1 cellular context compared by ENCODE assay signal in the genomic region with DNA sequence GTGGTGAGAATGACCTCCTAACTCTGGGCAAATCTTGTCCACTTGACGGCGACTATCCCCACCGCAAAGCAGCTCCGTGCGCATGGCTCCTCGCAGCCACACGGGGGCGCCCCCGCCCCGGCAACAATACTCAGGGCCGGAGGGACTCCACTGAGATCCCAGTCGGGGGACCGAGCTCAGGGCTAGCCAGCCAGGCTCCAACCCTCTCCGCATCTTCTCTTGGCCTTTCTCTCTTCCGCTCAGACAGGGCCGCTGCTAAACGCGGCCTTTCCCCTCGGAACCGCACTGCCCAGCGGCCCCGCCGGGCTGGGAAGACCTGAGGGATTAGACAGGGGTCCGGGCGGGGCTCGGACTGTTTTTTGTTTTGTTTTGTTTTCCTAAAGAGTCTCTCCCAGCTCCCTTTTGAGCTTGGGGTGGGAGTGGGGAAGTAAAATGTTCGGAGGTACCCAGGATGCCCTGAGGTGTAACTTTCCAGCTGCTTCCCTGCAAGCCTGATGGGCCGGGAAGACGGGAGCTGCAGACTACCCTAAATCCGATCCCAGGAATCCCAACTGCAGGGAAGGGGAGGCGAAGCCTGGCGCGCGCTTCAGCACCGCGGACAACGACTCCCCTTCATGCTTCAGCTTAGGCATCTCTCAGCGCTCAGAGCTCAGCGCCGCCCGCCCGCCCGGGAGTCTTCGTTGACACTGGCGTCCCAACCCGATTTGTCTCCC.
TF ChIP-seq lines count a peak whose summit lies in the region.

No MANE protein-coding gene starts in this region.

TF ChIP-seq in GM12878, 131 proteins besides CTCF, POLR2A, EP300 and RAD21 (continued from another document and continues in another):
- TF ChIP-seq, protein P1, sequence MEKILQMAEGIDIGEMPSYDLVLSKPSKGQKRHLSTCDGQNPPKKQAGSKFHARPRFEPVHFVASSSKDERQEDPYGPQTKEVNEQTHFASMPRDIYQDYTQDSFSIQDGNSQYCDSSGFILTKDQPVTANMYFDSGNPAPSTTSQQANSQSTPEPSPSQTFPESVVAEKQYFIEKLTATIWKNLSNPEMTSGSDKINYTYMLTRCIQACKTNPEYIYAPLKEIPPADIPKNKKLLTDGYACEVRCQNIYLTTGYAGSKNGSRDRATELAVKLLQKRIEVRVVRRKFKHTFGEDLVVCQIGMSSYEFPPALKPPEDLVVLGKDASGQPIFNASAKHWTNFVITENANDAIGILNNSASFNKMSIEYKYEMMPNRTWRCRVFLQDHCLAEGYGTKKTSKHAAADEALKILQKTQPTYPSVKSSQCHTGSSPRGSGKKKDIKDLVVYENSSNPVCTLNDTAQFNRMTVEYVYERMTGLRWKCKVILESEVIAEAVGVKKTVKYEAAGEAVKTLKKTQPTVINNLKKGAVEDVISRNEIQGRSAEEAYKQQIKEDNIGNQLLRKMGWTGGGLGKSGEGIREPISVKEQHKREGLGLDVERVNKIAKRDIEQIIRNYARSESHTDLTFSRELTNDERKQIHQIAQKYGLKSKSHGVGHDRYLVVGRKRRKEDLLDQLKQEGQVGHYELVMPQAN (conservative IDR thresholded peaks at IDR 0.05): peak; percentile 60; the same call in 1 of the 2 replicates
- no peak for TF ChIP-seq NFIC (IDR thresholded peaks at IDR 0.05; ENCODE audit: low read depth, low read length)
- no peak for TF ChIP-seq PAX8 (IDR thresholded peaks at IDR 0.05)
- TF ChIP-seq IKZF1 (conservative IDR thresholded peaks at IDR 0.05): peak; percentile 71
- TF ChIP-seq BCL11A (IDR thresholded peaks at IDR 0.05; ENCODE audit: low read depth, low read length): no peak
- 0 out of 2 replicates have a peak, but pooled peaks have one; percentile 67 for TF ChIP-seq RCOR1 (conservative IDR thresholded peaks at IDR 0.05; ENCODE audit: low read depth, low read length)
- TF ChIP-seq, protein P2, sequence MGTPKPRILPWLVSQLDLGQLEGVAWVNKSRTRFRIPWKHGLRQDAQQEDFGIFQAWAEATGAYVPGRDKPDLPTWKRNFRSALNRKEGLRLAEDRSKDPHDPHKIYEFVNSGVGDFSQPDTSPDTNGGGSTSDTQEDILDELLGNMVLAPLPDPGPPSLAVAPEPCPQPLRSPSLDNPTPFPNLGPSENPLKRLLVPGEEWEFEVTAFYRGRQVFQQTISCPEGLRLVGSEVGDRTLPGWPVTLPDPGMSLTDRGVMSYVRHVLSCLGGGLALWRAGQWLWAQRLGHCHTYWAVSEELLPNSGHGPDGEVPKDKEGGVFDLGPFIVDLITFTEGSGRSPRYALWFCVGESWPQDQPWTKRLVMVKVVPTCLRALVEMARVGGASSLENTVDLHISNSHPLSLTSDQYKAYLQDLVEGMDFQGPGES (IDR thresholded peaks at IDR 0.05): no peak
- TF ChIP-seq, protein P3, sequence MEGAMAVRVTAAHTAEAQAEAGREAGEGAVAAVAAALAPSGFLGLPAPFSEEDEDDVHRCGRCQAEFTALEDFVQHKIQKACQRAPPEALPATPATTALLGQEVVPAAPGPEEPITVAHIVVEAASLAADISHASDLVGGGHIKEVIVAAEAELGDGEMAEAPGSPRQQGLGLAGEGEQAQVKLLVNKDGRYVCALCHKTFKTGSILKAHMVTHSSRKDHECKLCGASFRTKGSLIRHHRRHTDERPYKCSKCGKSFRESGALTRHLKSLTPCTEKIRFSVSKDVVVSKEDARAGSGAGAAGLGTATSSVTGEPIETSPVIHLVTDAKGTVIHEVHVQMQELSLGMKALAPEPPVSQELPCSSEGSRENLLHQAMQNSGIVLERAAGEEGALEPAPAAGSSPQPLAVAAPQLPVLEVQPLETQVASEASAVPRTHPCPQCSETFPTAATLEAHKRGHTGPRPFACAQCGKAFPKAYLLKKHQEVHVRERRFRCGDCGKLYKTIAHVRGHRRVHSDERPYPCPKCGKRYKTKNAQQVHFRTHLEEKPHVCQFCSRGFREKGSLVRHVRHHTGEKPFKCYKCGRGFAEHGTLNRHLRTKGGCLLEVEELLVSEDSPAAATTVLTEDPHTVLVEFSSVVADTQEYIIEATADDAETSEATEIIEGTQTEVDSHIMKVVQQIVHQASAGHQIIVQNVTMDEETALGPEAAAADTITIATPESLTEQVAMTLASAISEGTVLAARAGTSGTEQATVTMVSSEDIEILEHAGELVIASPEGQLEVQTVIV (IDR thresholded peaks at IDR 0.05; ENCODE audit: borderline replicate concordance, partially characterized antibody): no peak
- no peak for TF ChIP-seq JUNB (IDR thresholded peaks at IDR 0.05)
- TF ChIP-seq, protein P4, sequence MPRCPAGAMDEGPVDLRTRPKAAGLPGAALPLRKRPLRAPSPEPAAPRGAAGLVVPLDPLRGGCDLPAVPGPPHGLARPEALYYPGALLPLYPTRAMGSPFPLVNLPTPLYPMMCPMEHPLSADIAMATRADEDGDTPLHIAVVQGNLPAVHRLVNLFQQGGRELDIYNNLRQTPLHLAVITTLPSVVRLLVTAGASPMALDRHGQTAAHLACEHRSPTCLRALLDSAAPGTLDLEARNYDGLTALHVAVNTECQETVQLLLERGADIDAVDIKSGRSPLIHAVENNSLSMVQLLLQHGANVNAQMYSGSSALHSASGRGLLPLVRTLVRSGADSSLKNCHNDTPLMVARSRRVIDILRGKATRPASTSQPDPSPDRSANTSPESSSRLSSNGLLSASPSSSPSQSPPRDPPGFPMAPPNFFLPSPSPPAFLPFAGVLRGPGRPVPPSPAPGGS (IDR thresholded peaks at IDR 0.05; ENCODE audit: borderline replicate concordance, insufficient read depth, low read depth, low read length, poor library complexity, severe bottlenecking): no peak
- no peak for TF ChIP-seq ZSCAN29 (IDR thresholded peaks at IDR 0.05)
- no peak for TF ChIP-seq CREM (IDR thresholded peaks at IDR 0.05; ENCODE audit: low read depth)
- TF ChIP-seq SMAD5 (IDR thresholded peaks at IDR 0.05; ENCODE audit: low read depth): no peak
- TF ChIP-seq SREBF2 (IDR thresholded peaks at IDR 0.05; ENCODE audit: low read length): no peak
- no peak for TF ChIP-seq CREB1 (IDR thresholded peaks at IDR 0.05; ENCODE audit: low read depth)
- TF ChIP-seq ZZZ3 (IDR thresholded peaks at IDR 0.05; ENCODE audit: control insufficient read depth, insufficient read length, low read depth): no peak
- 0 out of 2 replicates have a peak, but pooled peaks have one; percentile 15 for TF ChIP-seq MEF2A (IDR thresholded peaks at IDR 0.05; ENCODE audit: insufficient read depth, low read depth, low read length)
- peak; percentile 28; the same call in 1 of the 2 replicates for TF ChIP-seq CBFB (IDR thresholded peaks at IDR 0.05; ENCODE audit: low read depth)
- TF ChIP-seq SRF (IDR thresholded peaks at IDR 0.05; ENCODE audit: low read depth in 2 of 2, low read length in 2 of 2): no peak
- no peak for TF ChIP-seq SP1 (IDR thresholded peaks at IDR 0.05; ENCODE audit: low read depth, low read length)
- TF ChIP-seq, protein P5, sequence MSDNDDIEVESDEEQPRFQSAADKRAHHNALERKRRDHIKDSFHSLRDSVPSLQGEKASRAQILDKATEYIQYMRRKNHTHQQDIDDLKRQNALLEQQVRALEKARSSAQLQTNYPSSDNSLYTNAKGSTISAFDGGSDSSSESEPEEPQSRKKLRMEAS (IDR thresholded peaks at IDR 0.05; ENCODE audit: low read depth, low read length): no peak
- TF ChIP-seq ETV6 (conservative IDR thresholded peaks at IDR 0.05 in 1 of 2, IDR thresholded peaks at IDR 0.05 in 1 of 2; ENCODE audit: borderline replicate concordance in 1 of 2, low read depth in 1 of 2): no peak
- TF ChIP-seq, protein P6, sequence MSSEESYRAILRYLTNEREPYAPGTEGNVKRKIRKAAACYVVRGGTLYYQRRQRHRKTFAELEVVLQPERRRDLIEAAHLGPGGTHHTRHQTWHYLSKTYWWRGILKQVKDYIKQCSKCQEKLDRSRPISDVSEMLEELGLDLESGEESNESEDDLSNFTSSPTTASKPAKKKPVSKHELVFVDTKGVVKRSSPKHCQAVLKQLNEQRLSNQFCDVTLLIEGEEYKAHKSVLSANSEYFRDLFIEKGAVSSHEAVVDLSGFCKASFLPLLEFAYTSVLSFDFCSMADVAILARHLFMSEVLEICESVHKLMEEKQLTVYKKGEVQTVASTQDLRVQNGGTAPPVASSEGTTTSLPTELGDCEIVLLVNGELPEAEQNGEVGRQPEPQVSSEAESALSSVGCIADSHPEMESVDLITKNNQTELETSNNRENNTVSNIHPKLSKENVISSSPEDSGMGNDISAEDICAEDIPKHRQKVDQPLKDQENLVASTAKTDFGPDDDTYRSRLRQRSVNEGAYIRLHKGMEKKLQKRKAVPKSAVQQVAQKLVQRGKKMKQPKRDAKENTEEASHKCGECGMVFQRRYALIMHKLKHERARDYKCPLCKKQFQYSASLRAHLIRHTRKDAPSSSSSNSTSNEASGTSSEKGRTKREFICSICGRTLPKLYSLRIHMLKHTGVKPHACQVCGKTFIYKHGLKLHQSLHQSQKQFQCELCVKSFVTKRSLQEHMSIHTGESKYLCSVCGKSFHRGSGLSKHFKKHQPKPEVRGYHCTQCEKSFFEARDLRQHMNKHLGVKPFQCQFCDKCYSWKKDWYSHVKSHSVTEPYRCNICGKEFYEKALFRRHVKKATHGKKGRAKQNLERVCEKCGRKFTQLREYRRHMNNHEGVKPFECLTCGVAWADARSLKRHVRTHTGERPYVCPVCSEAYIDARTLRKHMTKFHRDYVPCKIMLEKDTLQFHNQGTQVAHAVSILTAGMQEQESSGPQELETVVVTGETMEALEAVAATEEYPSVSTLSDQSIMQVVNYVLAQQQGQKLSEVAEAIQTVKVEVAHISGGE (CRISPR knock-in tag; IDR thresholded peaks at IDR 0.05): no peak
- TF ChIP-seq LARP7 (IDR thresholded peaks at IDR 0.05): no peak
- TF ChIP-seq MTA2 (IDR thresholded peaks at IDR 0.05; ENCODE audit: low read depth): no peak
- no peak for TF ChIP-seq PML (IDR thresholded peaks at IDR 0.05; ENCODE audit: low read length)
- no peak for TF ChIP-seq BRCA1 (IDR thresholded peaks at IDR 0.05; ENCODE audit: low read depth, low read length)
- TF ChIP-seq CEBPB (IDR thresholded peaks at IDR 0.05; ENCODE audit: borderline replicate concordance in 1 of 2, low read depth in 2 of 2, low read length in 2 of 2): no peak
- no peak for TF ChIP-seq NRF1 (conservative IDR thresholded peaks at IDR 0.05; ENCODE audit: low read depth, low read length)
- TF ChIP-seq, protein P7, sequence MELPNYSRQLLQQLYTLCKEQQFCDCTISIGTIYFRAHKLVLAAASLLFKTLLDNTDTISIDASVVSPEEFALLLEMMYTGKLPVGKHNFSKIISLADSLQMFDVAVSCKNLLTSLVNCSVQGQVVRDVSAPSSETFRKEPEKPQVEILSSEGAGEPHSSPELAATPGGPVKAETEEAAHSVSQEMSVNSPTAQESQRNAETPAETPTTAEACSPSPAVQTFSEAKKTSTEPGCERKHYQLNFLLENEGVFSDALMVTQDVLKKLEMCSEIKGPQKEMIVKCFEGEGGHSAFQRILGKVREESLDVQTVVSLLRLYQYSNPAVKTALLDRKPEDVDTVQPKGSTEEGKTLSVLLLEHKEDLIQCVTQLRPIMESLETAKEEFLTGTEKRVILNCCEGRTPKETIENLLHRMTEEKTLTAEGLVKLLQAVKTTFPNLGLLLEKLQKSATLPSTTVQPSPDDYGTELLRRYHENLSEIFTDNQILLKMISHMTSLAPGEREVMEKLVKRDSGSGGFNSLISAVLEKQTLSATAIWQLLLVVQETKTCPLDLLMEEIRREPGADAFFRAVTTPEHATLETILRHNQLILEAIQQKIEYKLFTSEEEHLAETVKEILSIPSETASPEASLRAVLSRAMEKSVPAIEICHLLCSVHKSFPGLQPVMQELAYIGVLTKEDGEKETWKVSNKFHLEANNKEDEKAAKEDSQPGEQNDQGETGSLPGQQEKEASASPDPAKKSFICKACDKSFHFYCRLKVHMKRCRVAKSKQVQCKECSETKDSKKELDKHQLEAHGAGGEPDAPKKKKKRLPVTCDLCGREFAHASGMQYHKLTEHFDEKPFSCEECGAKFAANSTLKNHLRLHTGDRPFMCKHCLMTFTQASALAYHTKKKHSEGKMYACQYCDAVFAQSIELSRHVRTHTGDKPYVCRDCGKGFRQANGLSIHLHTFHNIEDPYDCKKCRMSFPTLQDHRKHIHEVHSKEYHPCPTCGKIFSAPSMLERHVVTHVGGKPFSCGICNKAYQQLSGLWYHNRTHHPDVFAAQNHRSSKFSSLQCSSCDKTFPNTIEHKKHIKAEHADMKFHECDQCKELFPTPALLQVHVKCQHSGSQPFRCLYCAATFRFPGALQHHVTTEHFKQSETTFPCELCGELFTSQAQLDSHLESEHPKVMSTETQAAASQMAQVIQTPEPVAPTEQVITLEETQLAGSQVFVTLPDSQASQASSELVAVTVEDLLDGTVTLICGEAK (IDR thresholded peaks at IDR 0.05; ENCODE audit: borderline replicate concordance): no peak
- no peak for TF ChIP-seq TAF1 (IDR thresholded peaks at IDR 0.05; ENCODE audit: borderline replicate concordance, low read depth, low read length)
- no peak for TF ChIP-seq KDM1A (IDR thresholded peaks at IDR 0.05; ENCODE audit: borderline replicate concordance)
- TF ChIP-seq STAT1 (conservative IDR thresholded peaks at IDR 0.05): no peak
- TF ChIP-seq, protein P8, sequence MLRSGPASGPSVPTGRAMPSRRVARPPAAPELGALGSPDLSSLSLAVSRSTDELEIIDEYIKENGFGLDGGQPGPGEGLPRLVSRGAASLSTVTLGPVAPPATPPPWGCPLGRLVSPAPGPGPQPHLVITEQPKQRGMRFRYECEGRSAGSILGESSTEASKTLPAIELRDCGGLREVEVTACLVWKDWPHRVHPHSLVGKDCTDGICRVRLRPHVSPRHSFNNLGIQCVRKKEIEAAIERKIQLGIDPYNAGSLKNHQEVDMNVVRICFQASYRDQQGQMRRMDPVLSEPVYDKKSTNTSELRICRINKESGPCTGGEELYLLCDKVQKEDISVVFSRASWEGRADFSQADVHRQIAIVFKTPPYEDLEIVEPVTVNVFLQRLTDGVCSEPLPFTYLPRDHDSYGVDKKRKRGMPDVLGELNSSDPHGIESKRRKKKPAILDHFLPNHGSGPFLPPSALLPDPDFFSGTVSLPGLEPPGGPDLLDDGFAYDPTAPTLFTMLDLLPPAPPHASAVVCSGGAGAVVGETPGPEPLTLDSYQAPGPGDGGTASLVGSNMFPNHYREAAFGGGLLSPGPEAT (IDR thresholded peaks at IDR 0.05; ENCODE audit: low read depth): peak; percentile 41; the same call in 1 of the 2 replicates
- TF ChIP-seq BACH1 (IDR thresholded peaks at IDR 0.05; ENCODE audit: borderline replicate concordance): no peak
- TF ChIP-seq POU2F2 (IDR thresholded peaks at IDR 0.05; ENCODE audit: borderline replicate concordance, low read depth, low read length): peak; percentile 53; the same call in 1 of the 3 replicates
- TF ChIP-seq SPI1 (IDR thresholded peaks at IDR 0.05; ENCODE audit: borderline replicate concordance, insufficient read depth, low read depth, low read length): no peak
- peak; percentile 66 for TF ChIP-seq EED (IDR thresholded peaks at IDR 0.05; ENCODE audit: low read depth)
- peak; percentile 77 for TF ChIP-seq YY1 (IDR thresholded peaks at IDR 0.05; ENCODE audit: low read depth, low read length)
